In the genomic region with DNA sequence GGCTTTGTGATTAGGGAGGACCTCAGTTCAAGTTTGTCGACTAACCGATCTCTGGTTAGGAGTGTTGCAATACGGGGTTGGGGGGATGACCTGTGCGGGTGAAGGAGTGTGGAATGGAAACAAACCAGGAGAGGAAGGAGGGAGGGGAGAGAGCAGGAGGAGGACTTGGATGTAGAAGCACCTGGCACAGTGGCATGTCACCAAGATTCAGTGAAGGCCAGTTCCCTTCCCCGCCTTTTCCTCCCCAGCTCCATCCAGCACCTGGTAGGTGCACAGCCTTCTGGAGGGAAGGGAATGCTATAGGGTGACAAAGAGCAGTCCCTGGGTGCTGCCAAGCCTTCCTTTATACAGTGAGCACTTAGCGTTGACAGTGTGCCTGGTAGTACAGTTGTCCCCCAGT, we compare ENCODE assay signal across 16 cellular contexts.
"Had no signal": no experiment of that assay in that cellular context is flagged by ENCODE, and none has a peak within 500 bp of the region (broad histone marks: within the 10 kb centered on the region; RNA-seq: fewer than 3 reads in every experiment).

No MANE protein-coding gene starts in this region.

- DNase-seq: Kasumi-1, MM.1S, NCI-H1048, NCI-H1105, NCI-H1417, NCI-H1436 treated with DMSO at 0.1 percent for 48 hours, NCI-H1694 treated with DMSO at 0.1 percent for 48 hours, NCI-H1930, NCI-H2081, NCI-H2171 treated with DMSO at 0.1 percent for 48 hours, NCI-H2227 treated with DMSO at 0.1 percent for 48 hours, NCI-H526, NCI-H82, Right ventricle myocardium superior, SIG-M5 had no signal

- ATAC-seq: K562 had no signal
